Comparison of ENCODE assay signal across 8 cellular contexts in the genomic region with DNA sequence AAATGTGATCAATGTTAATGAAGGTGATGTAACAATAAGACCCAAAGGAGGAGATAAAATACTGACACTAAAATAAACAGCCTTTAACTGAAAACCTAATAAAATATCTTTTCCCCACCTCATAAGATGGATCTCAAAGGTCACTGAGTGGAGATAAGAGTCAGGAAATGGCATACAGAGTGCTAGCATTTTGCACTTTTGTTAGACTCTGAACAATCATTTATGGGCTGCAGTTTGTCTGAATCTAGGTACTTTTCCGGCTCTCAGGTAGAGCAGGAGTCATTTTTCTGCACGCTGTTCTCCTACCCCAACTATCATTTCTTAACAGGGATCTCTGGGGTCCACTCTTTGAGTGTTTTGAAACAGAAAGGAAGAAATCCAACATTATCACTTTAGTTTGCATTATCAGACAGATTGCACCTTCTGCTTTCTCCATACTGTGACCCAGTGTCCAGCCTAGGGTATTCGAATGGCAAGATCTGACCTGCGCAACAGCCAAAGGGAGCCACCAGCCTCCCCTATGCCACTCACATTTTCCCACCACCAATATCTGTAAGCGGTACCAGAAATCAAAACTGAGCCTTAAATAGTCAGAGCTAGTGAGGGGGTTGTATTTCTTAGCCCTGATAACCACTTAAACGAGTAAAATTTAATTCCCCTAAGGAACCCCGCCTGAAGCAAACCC. TPM values are rescaled to one million over a fixed set of nuclear protein-coding genes. Genes with fewer than 3 reads are reported as not detected.
A peak's percentile ranks its signal among the peaks of the same experiment; 100 is the strongest.
DNase-seq lines count a peak whose midpoint lies in the region; ATAC-seq and TF ChIP-seq lines count a peak whose summit lies in the region.

No MANE protein-coding gene starts in this region.

- H2AFZ ChIP-seq in trophoblast cell (ENCODE audit: insufficient read depth, low read length, poor library complexity), result peak overlapping the region; percentile 95

- H3K4me3 ChIP-seq in GM08714 (ENCODE audit: low read length) (peak overlapping the region; percentile 78; the same call in 1 of the 2 replicates), RWPE2 (ENCODE audit: severe bottlenecking) (peak overlapping the region; percentile 43), trophoblast cell (ENCODE audit: low read depth, low read length) (no peak overlapping the region)

- no peak for ATAC-seq in RWPE2 (ENCODE audit: low read depth)
- no peak for ATAC-seq in GM19395 (IDR thresholded peaks at IDR 0.05; ENCODE audit: unreplicated experiment)

- peak overlapping the region; percentile 87 for H3K4me2 ChIP-seq in trophoblast cell (ENCODE audit: low read length)

- no peak overlapping the region for H3K23ac ChIP-seq in trophoblast cell (ENCODE audit: low read length)

- H3K9ac ChIP-seq in trophoblast cell (ENCODE audit: low read length), result no peak overlapping the region

- TF ChIP-seq CTCF in RWPE2 (IDR thresholded peaks at IDR 0.05; ENCODE audit: poor library complexity, severe bottlenecking), result no peak

- H3K79me1 ChIP-seq in trophoblast cell (ENCODE audit: low read length), result peaks cover 2% of the 10 kb centered on the region

- H2BK120ac ChIP-seq in trophoblast cell (ENCODE audit: insufficient read depth, low read length, poor library complexity), result no peak overlapping the region

- H3K27ac ChIP-seq in RWPE2 (ENCODE audit: poor library complexity, severe bottlenecking) (no peak overlapping the region), trophoblast cell (ENCODE audit: low read depth, low read length) (no peak overlapping the region)

- no CpG with 5 or more reads among the region's 7 CpGs for WGBS in trophoblast cell (ENCODE audit: extremely low coverage, insufficient coverage, insufficient read length)

- no peak overlapping the region for H3K18ac ChIP-seq in trophoblast cell (ENCODE audit: low read length)

- peak overlapping the region; percentile 93 for H4K8ac ChIP-seq in trophoblast cell (ENCODE audit: low read depth, low read length)

- TF ChIP-seq POLR2A in erythroblast (IDR thresholded peaks at IDR 0.05; ENCODE audit: low read length), result no peak

- H3K9me3 ChIP-seq in RWPE2 (ENCODE audit: severe bottlenecking) (no peaks in the 10 kb centered on the region), trophoblast cell (ENCODE audit: insufficient read depth, low read depth, low read length) (no peaks in the 10 kb centered on the region)

- H3K79me2 ChIP-seq in trophoblast cell (ENCODE audit: control insufficient read depth, insufficient read depth, low read length, poor library complexity), result peaks cover 2% of the 10 kb centered on the region

- H3K36me3 ChIP-seq in RWPE2 (ENCODE audit: low read depth), result no peaks in the 10 kb centered on the region
- H3K36me3 ChIP-seq in trophoblast cell (ENCODE audit: control insufficient read depth in 1 of 2, insufficient read depth in 2 of 2, low read length in 2 of 2), result no peaks in the 10 kb centered on the region

- no peaks in the 10 kb centered on the region for H3K27me3 ChIP-seq in RWPE2 (ENCODE audit: insufficient read depth, poor library complexity, severe bottlenecking)
- H3K27me3 ChIP-seq in trophoblast cell (ENCODE audit: insufficient read depth, low read length), result no peaks in the 10 kb centered on the region

- DNase-seq in RWPE2 (ENCODE audit: low spot score) (no peak), erythroblast (lab: John Stamatoyannopoulos, UW) (peak; percentile 35 to 43), trophoblast cell (no peak), GF-D8 (lab: John Stamatoyannopoulos, UW) (no peak), COLO829 (ENCODE audit: low spot score) (no peak), NCI-H774 (lab: John Stamatoyannopoulos, UW) (no peak)

- no peak overlapping the region for H3K14ac ChIP-seq in trophoblast cell (ENCODE audit: low read length)

- peaks cover 12% of the 10 kb centered on the region for H3K4me1 ChIP-seq in RWPE2 (ENCODE audit: insufficient read depth, poor library complexity, severe bottlenecking)
- peaks cover 0 to 6% of the 10 kb centered on the region in 2 experiments for H3K4me1 ChIP-seq in trophoblast cell (ENCODE audit: control insufficient read depth in 1 of 2, insufficient read depth in 2 of 2, low read length in 2 of 2)

- no peak overlapping the region for H2BK5ac ChIP-seq in trophoblast cell (ENCODE audit: low read depth, low read length, poor library complexity)

- no peak overlapping the region for H2BK12ac ChIP-seq in trophoblast cell (ENCODE audit: low read length)

- H2AK5ac ChIP-seq in trophoblast cell (ENCODE audit: low read length), result no peak overlapping the region

- H3K4ac ChIP-seq in trophoblast cell (ENCODE audit: low read depth, low read length), result no peak overlapping the region

- no peak overlapping the region for H4K91ac ChIP-seq in trophoblast cell (ENCODE audit: low read depth, low read length)

- H4K12ac ChIP-seq in trophoblast cell (ENCODE audit: low read depth, low read length), result no peak overlapping the region

RNA-seq across cellular contexts. Expression of gene SIAE, which starts 0.9 kb away (rescaled TPM):
- polyA plus RNA-seq in trophoblast cell (2013), result 5.4 and 5.5 TPM in 2 replicates

RNA-seq across cellular contexts. Expression of gene SPA17, which starts 1.0 kb away (rescaled TPM):
- 8.8 and 10.8 TPM in 2 replicates for polyA plus RNA-seq in trophoblast cell (2013)

RNA-seq across cellular contexts. Expression of gene TBRG1, which starts 50.0 kb away (rescaled TPM):
- 22.3 and 22.7 TPM in 2 replicates for polyA plus RNA-seq in trophoblast cell (2013)

Comparison
In these comparisons a context has a peak if more than half of its experiments do, and no peak if none do; other contexts are left out.
1. DNase-seq: peak in erythroblast (2 of 2); none in RWPE2 (single experiment), trophoblast cell (0 of 2), GF-D8 (single experiment), COLO829 (single experiment) and NCI-H774 (single experiment).